ENCODE assay signal across 21 cellular contexts in genomic region chr12:39816671-39817185, GRCh38.
A peak's percentile ranks its signal among the peaks of the same experiment; 100 is the strongest.
DNase-seq lines count a peak whose midpoint lies in the region; ATAC-seq and TF ChIP-seq lines count a peak whose summit lies in the region.
"Had no signal": no experiment of that assay in that cellular context is flagged by ENCODE, and none has a peak within 500 bp of the region (broad histone marks: within the 10 kb centered on the region; RNA-seq: fewer than 3 reads in every experiment).

No MANE protein-coding gene starts in this region.

- ATAC-seq in GM19035 (IDR thresholded peaks at IDR 0.05; ENCODE audit: unreplicated experiment), result no peak
- ATAC-seq in GM21515 (IDR thresholded peaks at IDR 0.05; ENCODE audit: unreplicated experiment), result no peak
- ATAC-seq: Panc1 had no signal

- no peak for TF ChIP-seq CTCF in fibroblast of the aortic adventitia (IDR thresholded peaks at IDR 0.05; ENCODE audit: insufficient read depth, low read length)

- peak; percentile 17 for DNase-seq in Daoy (ENCODE audit: low read depth)
- peak; percentile 8 for DNase-seq in HT1080 (ENCODE audit: low read depth)
- peak; percentile 20 for DNase-seq in fibroblast of the aortic adventitia (ENCODE audit: low read depth)
- no peak for DNase-seq in activated T-cell treated with anti-CD3 and anti-CD28 coated beads, Interleukin-2, amount 50 U/mL, for 1 hour
- no peak for DNase-seq in hypothalamus (lab: John Stamatoyannopoulos, UW)
- DNase-seq: AML-193; CD8-positive, alpha-beta memory T cell; DMS79; H9; HFFc6; KG1; NCI-H1105; NCI-H146; NCI-H2029; NCI-H345; NCI-H524 treated with DMSO at 0.1 percent for 48 hours; NCI-H82 had no signal

- H3K4me3 ChIP-seq in fibroblast of the aortic adventitia (ENCODE audit: low read depth, low read length), result no peak overlapping the region
- H3K4me3 ChIP-seq: SJSA1 had no signal

Comparison
In these comparisons a context has a peak if more than half of its experiments do, and no peak if none do; other contexts are left out.
1. DNase-seq: peak in Daoy (single experiment), HT1080 (single experiment) and fibroblast of the aortic adventitia (single experiment); none in activated T-cell treated with anti-CD3 and anti-CD28 coated beads, Interleukin-2, amount 50 U/mL, for 1 hour (single experiment) and hypothalamus (0 of 51).